In genomic region chr21:15062566-15062965, GRCh38 we compare ENCODE assay signal across 9 cellular contexts. TPM values are rescaled to one million over a fixed set of nuclear protein-coding genes. Genes with fewer than 3 reads are reported as not detected.
DNase-seq lines count a peak whose midpoint lies in the region; ATAC-seq, FAIRE-seq and TF ChIP-seq lines count a peak whose summit lies in the region.
"Had no signal": no experiment of that assay in that cellular context is flagged by ENCODE, and none has a peak within 500 bp of the region (broad histone marks: within the 10 kb centered on the region; RNA-seq: fewer than 3 reads in every experiment).

No MANE protein-coding gene starts in this region.

- peak overlapping the region; percentile 81 to 94 (median 86) for H3K4me3 Mint-ChIP-seq in naive thymus-derived CD8-positive, alpha-beta T cell

- no peak overlapping the region for H3K27ac ChIP-seq in coronary artery
- H3K27ac ChIP-seq: KMS-11 had no signal

- POLR2A ChIA-PET in naive thymus-derived CD8-positive, alpha-beta T cell (lab: Charles Lee) = interaction anchor here (0.6 to 1.0 kb wide), 2 partner anchors 199 to 729 kb away, joined by 3 read pairs; no protein-coding TSS in a partner anchor

- H3K4me1 Mint-ChIP-seq in naive thymus-derived CD8-positive, alpha-beta T cell = peaks cover 36 to 77% (median 59%) of the 10 kb centered on the region in 4 donors

- FAIRE-seq in D721Med (lab: Jason Lieb, UNC) = no peak

- H3K9me3 Mint-ChIP-seq in naive thymus-derived CD8-positive, alpha-beta T cell = no peaks in the 10 kb centered on the region

- peak in 1 of 2 donors; percentile 13 for ATAC-seq in naive thymus-derived CD8-positive, alpha-beta T cell
- no peak for ATAC-seq in HG03469 (IDR thresholded peaks at IDR 0.05; ENCODE audit: unreplicated experiment)
- ATAC-seq in HG02970 (IDR thresholded peaks at IDR 0.05; ENCODE audit: low FRiP score, unreplicated experiment) = no peak

- no peaks in the 10 kb centered on the region for H3K27me3 Mint-ChIP-seq in naive thymus-derived CD8-positive, alpha-beta T cell

- H3K27ac Mint-ChIP-seq in naive thymus-derived CD8-positive, alpha-beta T cell = peak overlapping the region; percentile 63 to 95 (median 88)

- TF ChIP-seq CTCF in D721Med (IDR thresholded peaks at IDR 0.05; ENCODE audit: insufficient read depth, missing control alignments) (peak; percentile 28), coronary artery (IDR thresholded peaks at IDR 0.05) (no peak)

- H3K4me3 ChIP-seq in coronary artery = peak overlapping the region; percentile 86

- DNase-seq in D721Med (ENCODE audit: insufficient read length, low spot score) = no peak
- DNase-seq in NCI-H748 (lab: John Stamatoyannopoulos, UW; ENCODE audit: unreplicated experiment) = peak; percentile 20
- no peak for DNase-seq in coronary artery (ENCODE audit: low spot score)
- peak in 3 of 10 donors; percentile 31 to 45 (median 44) for DNase-seq in naive thymus-derived CD8-positive, alpha-beta T cell
- DNase-seq in activated CD4-positive, CD25-positive, alpha-beta regulatory T cell (lab: John Stamatoyannopoulos, UW) = no peak
- no peak for DNase-seq in putamen (ENCODE audit: low spot score)

- no peaks in the 10 kb centered on the region for H3K36me3 Mint-ChIP-seq in naive thymus-derived CD8-positive, alpha-beta T cell

RNA-seq across cellular contexts. Expression of gene NRIP1, which starts 2.2 kb away (rescaled TPM):
- 10 to 100 TPM; 45.9 to 51.3 TPM for total RNA-seq in naive thymus-derived CD8-positive, alpha-beta T cell
- polyA plus RNA-seq in naive thymus-derived CD8-positive, alpha-beta T cell = 10 to 100 TPM; 26.6 to 38.8 (median 34.1) TPM
